In genomic region chr19:47274891-47275865, GRCh38 we compare ENCODE assay signal across 8 cellular contexts. TPM values are rescaled to one million over a fixed set of nuclear protein-coding genes. Genes with fewer than 3 reads are reported as not detected.
A peak's percentile ranks its signal among the peaks of the same experiment; 100 is the strongest.
DNase-seq lines count a peak whose midpoint lies in the region; ATAC-seq and TF ChIP-seq lines count a peak whose summit lies in the region.

No MANE protein-coding gene starts in this region.

- peak; percentile 11 for DNase-seq in AG20443 (ENCODE audit: low spot score)
- DNase-seq in NB4 (ENCODE audit: low read depth), result no peak
- DNase-seq in cerebellar cortex (ENCODE audit: low spot score), result peak; percentile 40
- DNase-seq in mesenchymal stem cell, result peak; percentile 48
- no peak for DNase-seq in tibial nerve (ENCODE audit: low spot score in 2 of 2)
- no peak for DNase-seq in glomerular visceral epithelial cell (ENCODE audit: extremely low spot score)
- DNase-seq in inferior parietal cortex (ENCODE audit: extremely low spot score), result no peak

- peak overlapping the region; percentile 38 for H4K8ac ChIP-seq in mesenchymal stem cell (ENCODE audit: low read length)

- H3K14ac ChIP-seq in mesenchymal stem cell (ENCODE audit: low read length in 2 of 2), result peak overlapping the region in 1 of 2 experiments; percentile 78

- H2BK15ac ChIP-seq in mesenchymal stem cell (ENCODE audit: low read depth, poor library complexity, severe bottlenecking), result peak overlapping the region; percentile 37

- TF ChIP-seq CTCF in NB4 (IDR thresholded peaks at IDR 0.05; ENCODE audit: low read depth, low read length), result no peak
- no peak for TF ChIP-seq CTCF in tibial nerve (IDR thresholded peaks at IDR 0.05)

- peak overlapping the region; percentile 82 for H3K4me2 ChIP-seq in mesenchymal stem cell (ENCODE audit: low read length, poor library complexity, severe bottlenecking)

- H2BK120ac ChIP-seq in mesenchymal stem cell (ENCODE audit: low read depth, low read length), result peak overlapping the region; percentile 68

- H3K9me3 ChIP-seq in mesenchymal stem cell (ENCODE audit: control insufficient read depth, low read length), result no peaks in the 10 kb centered on the region
- H3K9me3 ChIP-seq in tibial nerve, result no peaks in the 10 kb centered on the region

- H2BK5ac ChIP-seq in mesenchymal stem cell (ENCODE audit: low read depth, low read length, poor library complexity, severe bottlenecking), result no peak overlapping the region

- H3K27me3 ChIP-seq in mesenchymal stem cell (ENCODE audit: control insufficient read depth in 1 of 2, insufficient read depth in 1 of 2, low read length in 2 of 2) (no peaks in the 10 kb centered on the region), tibial nerve (no peaks in the 10 kb centered on the region)

- peak overlapping the region; percentile 24 to 76 for H3K4ac ChIP-seq in mesenchymal stem cell (ENCODE audit: low read depth in 1 of 2, low read length in 2 of 2)

- no peak overlapping the region for H2AK5ac ChIP-seq in mesenchymal stem cell (ENCODE audit: low read length, severe bottlenecking)

- peak; percentile 8 for ATAC-seq in GM19351 (IDR thresholded peaks at IDR 0.05; ENCODE audit: unreplicated experiment)

- peak overlapping the region; percentile 21 for H4K91ac ChIP-seq in mesenchymal stem cell (ENCODE audit: low read length)

- H3K4me1 ChIP-seq in mesenchymal stem cell (ENCODE audit: control insufficient read depth, insufficient read depth, low read depth, low read length) (peaks cover 17% of the 10 kb centered on the region), tibial nerve (peaks cover 0 to 35% (median 18%) of the 10 kb centered on the region in 4 donors)

- WGBS in mesenchymal stem cell, result 8% methylated on average over 59 of the region's 83 CpGs
- WGBS in tibial nerve, 2 donors, result 3 to 8% methylated on average over 57 to 61 of the region's 83 CpGs

- no peak overlapping the region for H2AFZ ChIP-seq in mesenchymal stem cell (ENCODE audit: low read depth, low read length)

- peak overlapping the region; percentile 67 for H3K9ac ChIP-seq in mesenchymal stem cell (ENCODE audit: low read length)

- peaks cover 22% of the 10 kb centered on the region for H3K79me1 ChIP-seq in mesenchymal stem cell (replicated peaks; ENCODE audit: low read length, poor library complexity, severe bottlenecking)

- peak overlapping the region in 1 of 2 experiments; percentile 64 for H3K23ac ChIP-seq in mesenchymal stem cell (ENCODE audit: low read length in 2 of 2)

- TF ChIP-seq EP300 in tibial nerve (IDR thresholded peaks at IDR 0.05), result no peak

- H3K36me3 ChIP-seq in mesenchymal stem cell (ENCODE audit: control insufficient read depth in 1 of 2, insufficient read depth in 2 of 2, low read depth in 1 of 2, low read length in 2 of 2), result peaks cover 17 to 30% of the 10 kb centered on the region in 2 experiments
- peaks cover 0 to 19% (median 7%) of the 10 kb centered on the region in 3 donors for H3K36me3 ChIP-seq in tibial nerve

- H2BK12ac ChIP-seq in mesenchymal stem cell (ENCODE audit: low read length in 2 of 2), result peak overlapping the region in 1 of 2 experiments; percentile 60

- H3K27ac ChIP-seq in mesenchymal stem cell (ENCODE audit: low read length, poor library complexity, severe bottlenecking), result no peak overlapping the region
- H3K27ac ChIP-seq in tibial nerve, result peak overlapping the region in 3 of 4 donors; percentile 87 to 100 (median 99)

- H3K4me3 ChIP-seq in NB4 (ENCODE audit: low read depth, low read length) (peak overlapping the region; percentile 54), mesenchymal stem cell (ENCODE audit: insufficient read depth in 1 of 2, low read depth in 1 of 2, low read length in 2 of 2) (peak overlapping the region; percentile 65 to 69), tibial nerve (peak overlapping the region; percentile 16 to 89 (median 50))

- TF ChIP-seq POLR2A in NB4 (IDR thresholded peaks at IDR 0.05; ENCODE audit: extremely low read depth, insufficient read length) (no peak), tibial nerve (IDR thresholded peaks at IDR 0.05) (no peak)

- H3K18ac ChIP-seq in mesenchymal stem cell (ENCODE audit: low read depth in 1 of 2, low read length in 2 of 2), result peak overlapping the region; percentile 42 to 74

RNA-seq across cellular contexts. Expression of gene INAFM1, which starts 0.5 kb away (rescaled TPM):
- 10.7 TPM for polyA plus RNA-seq in mesenchymal stem cell (2013, experiment 1 of 2)
- 11.4 TPM for polyA plus RNA-seq in mesenchymal stem cell (2013, experiment 2 of 2)
- 10 to 100 TPM in 3 of 4 donors, 1 to 10 TPM in 1; 9.6 to 33.9 (median 25.4) TPM for total RNA-seq in tibial nerve

RNA-seq across cellular contexts. Expression of gene CCDC9, which starts 18.9 kb away (rescaled TPM):
- 16.8 TPM for polyA plus RNA-seq in mesenchymal stem cell (2013, experiment 1 of 2)
- polyA plus RNA-seq in mesenchymal stem cell (2013, experiment 2 of 2), result 18.0 TPM
- total RNA-seq in tibial nerve, result 10 to 100 TPM; 23.8 to 39.0 (median 32.7) TPM

RNA-seq across cellular contexts. Expression of gene C5AR1, which starts 34.5 kb away (rescaled TPM):
- 0.33 TPM for polyA plus RNA-seq in mesenchymal stem cell (2013, experiment 1 of 2)
- 0.33 TPM for polyA plus RNA-seq in mesenchymal stem cell (2013, experiment 2 of 2)
- total RNA-seq in tibial nerve, result 10 to 100 TPM in 3 of 4 donors, 1 to 10 TPM in 1; 5.0 to 34.5 (median 12.7) TPM

RNA-seq across cellular contexts. Expression of gene BBC3, which starts 44.2 kb away (rescaled TPM):
- 7.2 TPM for polyA plus RNA-seq in mesenchymal stem cell (2013, experiment 1 of 2)
- polyA plus RNA-seq in mesenchymal stem cell (2013, experiment 2 of 2), result 7.0 TPM
- 10 to 100 TPM in 1 of 4 donors, 1 to 10 TPM in 3; 2.8 to 11.0 (median 6.3) TPM for total RNA-seq in tibial nerve

RNA-seq across cellular contexts. Expression of gene C5AR2, which starts 56.8 kb away (rescaled TPM):
- polyA plus RNA-seq in mesenchymal stem cell (2013, experiment 1 of 2), result not detected
- not detected for polyA plus RNA-seq in mesenchymal stem cell (2013, experiment 2 of 2)
- 10 to 100 TPM in 1 of 4 donors, 1 to 10 TPM in 3; 1.5 to 11.0 (median 4.7) TPM for total RNA-seq in tibial nerve

Comparison
In these comparisons a context has a peak if more than half of its experiments do, and no peak if none do; other contexts are left out.
1. DNase-seq: peak in AG20443 (single experiment), cerebellar cortex (single experiment) and mesenchymal stem cell (single experiment); none in NB4 (single experiment), tibial nerve (0 of 2), glomerular visceral epithelial cell (single experiment) and inferior parietal cortex (single experiment).
2. Peak in every context shown above with its lines, with median percentiles within 50 percentile points of each other: H3K4me3 ChIP-seq.